ENCODE assay signal across 8 cellular contexts in genomic region chr11:113773092-113773415, GRCh38. TPM values are rescaled to one million over a fixed set of nuclear protein-coding genes. Genes with fewer than 3 reads are reported as not detected.
A peak's percentile ranks its signal among the peaks of the same experiment; 100 is the strongest.
DNase-seq lines count a peak whose midpoint lies in the region; ATAC-seq and TF ChIP-seq lines count a peak whose summit lies in the region.

No MANE protein-coding gene starts in this region.

- TF ChIP-seq CTCF in esophagus muscularis mucosa (IDR thresholded peaks at IDR 0.05): no peak
- TF ChIP-seq CTCF in neural cell (IDR thresholded peaks at IDR 0.05; ENCODE audit: poor library complexity, severe bottlenecking): no peak
- no peak for TF ChIP-seq CTCF in GM10248 (IDR thresholded peaks at IDR 0.05; ENCODE audit: control extremely low read depth, extremely low read depth, low read depth, missing control alignments)

- TF ChIP-seq EP300 in esophagus muscularis mucosa (IDR thresholded peaks at IDR 0.05): no peak
- TF ChIP-seq EP300 in neural cell (conservative IDR thresholded peaks at IDR 0.05; ENCODE audit: poor library complexity, severe bottlenecking): no peak

- H3K27me3 ChIP-seq in SJCRH30 (no peaks in the 10 kb centered on the region), esophagus muscularis mucosa (no peaks in the 10 kb centered on the region), neural cell (ENCODE audit: insufficient read depth, low read depth, low read length) (no peaks in the 10 kb centered on the region)

- H3K9ac ChIP-seq in neural cell (ENCODE audit: low read length): peak overlapping the region; percentile 71

- no peak for TF ChIP-seq POLR2A in esophagus muscularis mucosa (IDR thresholded peaks at IDR 0.05; ENCODE audit: low read depth)

- WGBS in esophagus muscularis mucosa: 2% methylated on average over 10 of the region's 10 CpGs

- H3K4me3 ChIP-seq in SJCRH30: peak overlapping the region; percentile 92
- peak overlapping the region; percentile 72 to 87 (median 82) for H3K4me3 ChIP-seq in esophagus muscularis mucosa
- H3K4me3 ChIP-seq in neural cell (ENCODE audit: low read length): peak overlapping the region; percentile 69

- H3K4me2 ChIP-seq in neural cell (ENCODE audit: low read length): peak overlapping the region; percentile 60

- no peaks in the 10 kb centered on the region for H3K9me2 ChIP-seq in neural cell (ENCODE audit: insufficient read depth, low read length)

- H3K36me3 ChIP-seq in SJCRH30 (peaks cover 3% of the 10 kb centered on the region; the same call in 1 of the 2 replicates), esophagus muscularis mucosa (peaks cover 0 to 20% (median 13%) of the 10 kb centered on the region in 4 donors), neural cell (ENCODE audit: insufficient read depth, low read length) (no peaks in the 10 kb centered on the region)

- POLR2A ChIA-PET in GM10248 (lab: Yijun Ruan, JAX): no interaction called here

- no peak for TF ChIP-seq RAD21 in neural cell (conservative IDR thresholded peaks at IDR 0.05)

- H4K20me1 ChIP-seq in neural cell (ENCODE audit: insufficient read depth): no peaks in the 10 kb centered on the region

- peak; percentile 13 for ATAC-seq in GM21381 (IDR thresholded peaks at IDR 0.05; ENCODE audit: unreplicated experiment)
- ATAC-seq in HG03025 (IDR thresholded peaks at IDR 0.05; ENCODE audit: low FRiP score, unreplicated experiment): no peak

- peak overlapping the region; percentile 73 for H2AFZ ChIP-seq in neural cell (ENCODE audit: low read depth, low read length)

- H3K27ac ChIP-seq in SJCRH30 (peak overlapping the region; percentile 82), esophagus muscularis mucosa (replicated peaks in 1 of 4) (peak overlapping the region; percentile 84 to 88 (median 88)), neural cell (ENCODE audit: low read length) (peak overlapping the region; percentile 6)

- intact Hi-C loops in esophagus muscularis mucosa (cut with DNase I): loop anchor here (10.0 kb wide), 1 partner anchor 492 kb away; no protein-coding TSS in a partner anchor

- H3K9me3 ChIP-seq in SJCRH30 (replicated peaks): no peaks in the 10 kb centered on the region
- H3K9me3 ChIP-seq in esophagus muscularis mucosa: no peaks in the 10 kb centered on the region
- no peaks in the 10 kb centered on the region for H3K9me3 ChIP-seq in neural cell (ENCODE audit: low read length)

- peaks cover 17% of the 10 kb centered on the region for H3K79me2 ChIP-seq in neural cell (replicated peaks; ENCODE audit: insufficient read depth, low read length)

- no peaks in the 10 kb centered on the region for H3F3A ChIP-seq in neural cell (ENCODE audit: insufficient read depth, low read length, poor library complexity, severe bottlenecking)

- DNase-seq in AG08396 (ENCODE audit: low spot score) (peak; percentile 26), SJCRH30 (peak; percentile 44 to 53), esophagus muscularis mucosa (ENCODE audit: extremely low spot score) (no peak), GM10248 (ENCODE audit: extremely low spot score) (no peak), T-helper 9 cell (no peak)

- H3K4me1 ChIP-seq in SJCRH30 (no peaks in the 10 kb centered on the region; the same call in 1 of the 2 replicates), esophagus muscularis mucosa (peaks cover 13 to 29% (median 25%) of the 10 kb centered on the region in 4 donors)

- CTCF ChIA-PET in GM10248 (lab: Yijun Ruan, JAX): interaction anchor here (0.6 to 1.8 kb wide), 24 partner anchors 9 to 476 kb away, joined by 3 to 13 read pairs (median 4); no protein-coding TSS in a partner anchor

TF ChIP-seq in neural cell, 6 proteins besides CTCF, POLR2A, EP300 and RAD21:
- TF ChIP-seq REST (IDR thresholded peaks at IDR 0.05; ENCODE audit: borderline replicate concordance) (no peak), POLR2AphosphoS5 (IDR thresholded peaks at IDR 0.05) (no peak), MXI1 (conservative IDR thresholded peaks at IDR 0.05; ENCODE audit: poor library complexity, severe bottlenecking) (no peak), SMC3 (conservative IDR thresholded peaks at IDR 0.05; ENCODE audit: poor library complexity) (no peak), EZH2 (IDR thresholded peaks at IDR 0.05; ENCODE audit: borderline replicate concordance, insufficient read depth, low read length, poor library complexity, severe bottlenecking) (no peak), TAF1 (IDR thresholded peaks at IDR 0.05; ENCODE audit: low read depth) (no peak)

RNA-seq across cellular contexts. Expression of gene ZW10, which starts 0.4 kb away (rescaled TPM):
- total RNA-seq in SJCRH30 (2014; rRNA removed; shearing (Covaris generic)): 28.2 and 28.3 TPM in 2 replicates
- total RNA-seq in esophagus muscularis mucosa: 10 to 100 TPM in 1 of 4 donors, 1 to 10 TPM in 3; 8.8 to 10.9 (median 9.4) TPM
- 20.8 and 21.5 TPM in 2 replicates for polyA plus RNA-seq in neural cell
- polyA minus RNA-seq in neural cell: 24.5 and 28.5 TPM in 2 replicates

RNA-seq across cellular contexts. Expression of gene CLDN25, which starts 6.5 kb away (rescaled TPM):
- not detected in 2 replicates for total RNA-seq in SJCRH30 (2014; rRNA removed; shearing (Covaris generic))
- total RNA-seq in esophagus muscularis mucosa: not detected
- not detected in 2 replicates for polyA plus RNA-seq in neural cell
- not detected in 2 replicates for polyA minus RNA-seq in neural cell

Comparison
In these comparisons a context has a peak if more than half of its experiments do, and no peak if none do; other contexts are left out.
1. DNase-seq: peak in AG08396 (single experiment) and SJCRH30 (2 of 2); none in esophagus muscularis mucosa (single experiment), GM10248 (single experiment) and T-helper 9 cell (single experiment).
2. H3K27ac ChIP-seq: peak in every context shown above with its lines; median percentile 88 in esophagus muscularis mucosa; 82 in SJCRH30; 6 in neural cell.
3. Peak in every context shown above with its lines, with median percentiles within 50 percentile points of each other: H3K4me3 ChIP-seq.